1 cellular context compared by ENCODE assay signal in the genomic region with DNA sequence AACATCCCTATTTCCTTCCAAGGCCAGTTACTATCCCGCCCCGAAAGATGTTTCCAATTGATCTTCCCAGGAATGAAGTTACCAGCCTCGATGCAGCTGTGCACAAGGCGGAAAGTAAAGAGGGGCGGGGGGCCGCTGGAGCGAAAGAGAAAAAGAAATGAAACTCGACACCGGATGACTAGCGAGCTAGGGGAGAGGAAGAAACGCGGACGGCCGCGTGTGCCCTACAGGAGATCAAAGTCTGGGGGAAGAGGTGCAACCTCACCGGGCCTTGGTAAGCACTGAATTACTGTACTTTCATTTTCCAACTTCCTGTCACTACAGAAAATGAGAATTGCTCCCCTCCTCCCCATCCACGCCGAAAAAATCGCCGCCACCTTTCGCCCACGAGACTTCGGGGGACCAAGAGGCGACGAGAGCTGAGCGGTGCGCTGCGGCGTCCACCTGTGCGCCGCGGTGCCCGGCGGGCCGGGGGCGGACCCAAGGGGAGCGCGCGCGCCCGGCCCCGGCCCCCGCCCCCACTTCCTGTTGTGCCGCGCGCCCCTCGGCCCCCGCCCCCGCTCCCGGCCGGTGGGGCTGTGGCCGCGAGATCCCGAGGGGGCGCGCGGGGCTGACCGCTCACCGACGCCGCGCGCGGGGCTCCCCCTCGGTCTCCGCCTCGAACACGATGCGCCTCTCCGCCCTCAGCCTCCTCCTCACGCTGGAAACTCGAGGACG.
TF ChIP-seq lines count a peak whose summit lies in the region.

No MANE protein-coding gene starts in this region.

TF ChIP-seq in H1, 55 proteins besides CTCF, POLR2A, EP300 and RAD21:
- TF ChIP-seq PHF8 (conservative IDR thresholded peaks at IDR 0.05; ENCODE audit: low read depth, low read length): peak; percentile 90
- TF ChIP-seq RBBP5 (IDR thresholded peaks at IDR 0.05; ENCODE audit: borderline replicate concordance, low read depth, low read length): 0 out of 2 replicates have a peak, but pooled peaks have one; percentile 60
- no peak for TF ChIP-seq KDM5A (IDR thresholded peaks at IDR 0.05; ENCODE audit: low read length)
- no peak for TF ChIP-seq BCL11A (IDR thresholded peaks at IDR 0.05; ENCODE audit: low read depth in 2 of 2, low read length in 2 of 2)
- TF ChIP-seq JUN (IDR thresholded peaks at IDR 0.05; ENCODE audit: low read depth, low read length): no peak
- TF ChIP-seq CEBPB (IDR thresholded peaks at IDR 0.05; ENCODE audit: low read depth, low read length): no peak
- TF ChIP-seq BACH1 (IDR thresholded peaks at IDR 0.05; ENCODE audit: low read length): 0 out of 2 replicates have a peak, but pooled peaks have one; percentile 12
- peak in 1 of 2 experiments; percentile 39; a peak in 1 of 4 replicates for TF ChIP-seq SIN3A (conservative IDR thresholded peaks at IDR 0.05 in 1 of 2, IDR thresholded peaks at IDR 0.05 in 1 of 2; ENCODE audit: low read depth in 1 of 2, low read length in 2 of 2)
- TF ChIP-seq YY1 (IDR thresholded peaks at IDR 0.05; ENCODE audit: low read depth, low read length): no peak
- TF ChIP-seq POLR2AphosphoS5 (IDR thresholded peaks at IDR 0.05; ENCODE audit: low read depth, low read length): peak; percentile 92; the same call in 1 of the 2 replicates
- TF ChIP-seq TCF12 (IDR thresholded peaks at IDR 0.05; ENCODE audit: low read depth, low read length): 0 out of 2 replicates have a peak, but pooled peaks have one; percentile 24
- TF ChIP-seq EZH2 (IDR thresholded peaks at IDR 0.05; ENCODE audit: low read depth, low read length, severe bottlenecking): no peak
- TF ChIP-seq SP2 (IDR thresholded peaks at IDR 0.05; ENCODE audit: low read length): no peak
- no peak for TF ChIP-seq BRCA1 (IDR thresholded peaks at IDR 0.05; ENCODE audit: low read depth, low read length)
- 0 out of 2 replicates have a peak, but pooled peaks have one; percentile 19 for TF ChIP-seq SIX5 (IDR thresholded peaks at IDR 0.05; ENCODE audit: low read depth, low read length)
- no peak; the same call in 1 of the 2 replicates for TF ChIP-seq SUZ12 (IDR thresholded peaks at IDR 0.05; ENCODE audit: low read length)
- TF ChIP-seq, protein P1, sequence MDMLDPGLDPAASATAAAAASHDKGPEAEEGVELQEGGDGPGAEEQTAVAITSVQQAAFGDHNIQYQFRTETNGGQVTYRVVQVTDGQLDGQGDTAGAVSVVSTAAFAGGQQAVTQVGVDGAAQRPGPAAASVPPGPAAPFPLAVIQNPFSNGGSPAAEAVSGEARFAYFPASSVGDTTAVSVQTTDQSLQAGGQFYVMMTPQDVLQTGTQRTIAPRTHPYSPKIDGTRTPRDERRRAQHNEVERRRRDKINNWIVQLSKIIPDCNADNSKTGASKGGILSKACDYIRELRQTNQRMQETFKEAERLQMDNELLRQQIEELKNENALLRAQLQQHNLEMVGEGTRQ (IDR thresholded peaks at IDR 0.05; ENCODE audit: low read length): no peak
- TF ChIP-seq TBP (IDR thresholded peaks at IDR 0.05; ENCODE audit: low read depth, low read length): no peak
- peak; percentile 46; the same call in 1 of the 2 replicates for TF ChIP-seq CHD2 (IDR thresholded peaks at IDR 0.05; ENCODE audit: low read length)
- TF ChIP-seq SP1 (IDR thresholded peaks at IDR 0.05; ENCODE audit: low read depth, low read length): no peak
- TF ChIP-seq HDAC6 (IDR thresholded peaks at IDR 0.05; ENCODE audit: low read depth, low read length): no peak
- TF ChIP-seq KDM4A (IDR thresholded peaks at IDR 0.05; ENCODE audit: low read depth, low read length, severe bottlenecking): peak; percentile 56
- TF ChIP-seq, protein P2, sequence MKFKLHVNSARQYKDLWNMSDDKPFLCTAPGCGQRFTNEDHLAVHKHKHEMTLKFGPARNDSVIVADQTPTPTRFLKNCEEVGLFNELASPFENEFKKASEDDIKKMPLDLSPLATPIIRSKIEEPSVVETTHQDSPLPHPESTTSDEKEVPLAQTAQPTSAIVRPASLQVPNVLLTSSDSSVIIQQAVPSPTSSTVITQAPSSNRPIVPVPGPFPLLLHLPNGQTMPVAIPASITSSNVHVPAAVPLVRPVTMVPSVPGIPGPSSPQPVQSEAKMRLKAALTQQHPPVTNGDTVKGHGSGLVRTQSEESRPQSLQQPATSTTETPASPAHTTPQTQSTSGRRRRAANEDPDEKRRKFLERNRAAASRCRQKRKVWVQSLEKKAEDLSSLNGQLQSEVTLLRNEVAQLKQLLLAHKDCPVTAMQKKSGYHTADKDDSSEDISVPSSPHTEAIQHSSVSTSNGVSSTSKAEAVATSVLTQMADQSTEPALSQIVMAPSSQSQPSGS (IDR thresholded peaks at IDR 0.05; ENCODE audit: low read length): no peak; the same call in 1 of the 2 replicates
- TF ChIP-seq MAFK (IDR thresholded peaks at IDR 0.05; ENCODE audit: low read depth, low read length): no peak
- 0 out of 4 replicates have a peak, but pooled peaks of 1 of the 2 experiments have one; percentile 33 for TF ChIP-seq HDAC2 (IDR thresholded peaks at IDR 0.05; ENCODE audit: borderline replicate concordance in 1 of 2, low read depth in 2 of 2, low read length in 2 of 2)
- no peak for TF ChIP-seq TEAD4 (IDR thresholded peaks at IDR 0.05; ENCODE audit: low read depth, low read length)
- TF ChIP-seq TAF1 (IDR thresholded peaks at IDR 0.05; ENCODE audit: low read depth, low read length): peak; percentile 77
- TF ChIP-seq CHD1 (IDR thresholded peaks at IDR 0.05; ENCODE audit: low read depth, low read length): no peak
- no peak for TF ChIP-seq SP4 (IDR thresholded peaks at IDR 0.05; ENCODE audit: low read length)
- TF ChIP-seq EGR1 (IDR thresholded peaks at IDR 0.05; ENCODE audit: borderline replicate concordance, low read depth, low read length): 0 out of 2 replicates have a peak, but pooled peaks have one; percentile 9
- TF ChIP-seq SIRT6 (IDR thresholded peaks at IDR 0.05; ENCODE audit: low read length): no peak
- TF ChIP-seq NANOG (IDR thresholded peaks at IDR 0.05; ENCODE audit: insufficient read depth, low read depth, low read length, poor library complexity, severe bottlenecking): no peak
- TF ChIP-seq, protein P3, sequence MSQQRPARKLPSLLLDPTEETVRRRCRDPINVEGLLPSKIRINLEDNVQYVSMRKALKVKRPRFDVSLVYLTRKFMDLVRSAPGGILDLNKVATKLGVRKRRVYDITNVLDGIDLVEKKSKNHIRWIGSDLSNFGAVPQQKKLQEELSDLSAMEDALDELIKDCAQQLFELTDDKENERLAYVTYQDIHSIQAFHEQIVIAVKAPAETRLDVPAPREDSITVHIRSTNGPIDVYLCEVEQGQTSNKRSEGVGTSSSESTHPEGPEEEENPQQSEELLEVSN (IDR thresholded peaks at IDR 0.05): no peak
- TF ChIP-seq ASH2L (IDR thresholded peaks at IDR 0.05; ENCODE audit: low read length): peak; percentile 77
- no peak for TF ChIP-seq GTF2F1 (IDR thresholded peaks at IDR 0.05; ENCODE audit: borderline replicate concordance, low read depth, low read length)
- no peak for TF ChIP-seq FOSL1 (IDR thresholded peaks at IDR 0.05; ENCODE audit: insufficient read depth, low read depth, low read length)
- TF ChIP-seq, protein P4, sequence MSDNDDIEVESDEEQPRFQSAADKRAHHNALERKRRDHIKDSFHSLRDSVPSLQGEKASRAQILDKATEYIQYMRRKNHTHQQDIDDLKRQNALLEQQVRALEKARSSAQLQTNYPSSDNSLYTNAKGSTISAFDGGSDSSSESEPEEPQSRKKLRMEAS (IDR thresholded peaks at IDR 0.05): peak; percentile 59; the same call in 1 of the 2 replicates
- TF ChIP-seq RXRA (IDR thresholded peaks at IDR 0.05; ENCODE audit: insufficient read depth, low read depth, low read length): no peak
- TF ChIP-seq CBX8 (IDR thresholded peaks at IDR 0.05; ENCODE audit: borderline replicate concordance, low read depth, low read length): no peak
- TF ChIP-seq RFX5 (IDR thresholded peaks at IDR 0.05; ENCODE audit: borderline replicate concordance, low read depth, low read length): no peak
- TF ChIP-seq KDM1A (IDR thresholded peaks at IDR 0.05; ENCODE audit: borderline replicate concordance, low read length): peak; percentile 15; the same call in 1 of the 2 replicates
- TF ChIP-seq NRF1 (IDR thresholded peaks at IDR 0.05; ENCODE audit: low read depth, low read length): no peak
- no peak for TF ChIP-seq ZNF274 (IDR thresholded peaks at IDR 0.05; ENCODE audit: borderline replicate concordance, extremely low read depth, low read length)
- TF ChIP-seq TAF7 (optimal IDR thresholded peaks at IDR 0.05; ENCODE audit: borderline replicate concordance, low read depth, low read length): peak; percentile 61
- no peak for TF ChIP-seq GABPA (IDR thresholded peaks at IDR 0.05; ENCODE audit: borderline replicate concordance, insufficient read depth, low read length)
- TF ChIP-seq, protein P5, sequence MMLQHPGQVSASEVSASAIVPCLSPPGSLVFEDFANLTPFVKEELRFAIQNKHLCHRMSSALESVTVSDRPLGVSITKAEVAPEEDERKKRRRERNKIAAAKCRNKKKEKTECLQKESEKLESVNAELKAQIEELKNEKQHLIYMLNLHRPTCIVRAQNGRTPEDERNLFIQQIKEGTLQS (IDR thresholded peaks at IDR 0.05; ENCODE audit: insufficient read depth, low read depth, low read length): no peak
- no peak for TF ChIP-seq CBX5 (IDR thresholded peaks at IDR 0.05; ENCODE audit: low read depth, low read length)
- no peak for TF ChIP-seq CTBP2 (IDR thresholded peaks at IDR 0.05; ENCODE audit: borderline replicate concordance, insufficient read depth, insufficient read length, low read length)
- TF ChIP-seq, protein P6, sequence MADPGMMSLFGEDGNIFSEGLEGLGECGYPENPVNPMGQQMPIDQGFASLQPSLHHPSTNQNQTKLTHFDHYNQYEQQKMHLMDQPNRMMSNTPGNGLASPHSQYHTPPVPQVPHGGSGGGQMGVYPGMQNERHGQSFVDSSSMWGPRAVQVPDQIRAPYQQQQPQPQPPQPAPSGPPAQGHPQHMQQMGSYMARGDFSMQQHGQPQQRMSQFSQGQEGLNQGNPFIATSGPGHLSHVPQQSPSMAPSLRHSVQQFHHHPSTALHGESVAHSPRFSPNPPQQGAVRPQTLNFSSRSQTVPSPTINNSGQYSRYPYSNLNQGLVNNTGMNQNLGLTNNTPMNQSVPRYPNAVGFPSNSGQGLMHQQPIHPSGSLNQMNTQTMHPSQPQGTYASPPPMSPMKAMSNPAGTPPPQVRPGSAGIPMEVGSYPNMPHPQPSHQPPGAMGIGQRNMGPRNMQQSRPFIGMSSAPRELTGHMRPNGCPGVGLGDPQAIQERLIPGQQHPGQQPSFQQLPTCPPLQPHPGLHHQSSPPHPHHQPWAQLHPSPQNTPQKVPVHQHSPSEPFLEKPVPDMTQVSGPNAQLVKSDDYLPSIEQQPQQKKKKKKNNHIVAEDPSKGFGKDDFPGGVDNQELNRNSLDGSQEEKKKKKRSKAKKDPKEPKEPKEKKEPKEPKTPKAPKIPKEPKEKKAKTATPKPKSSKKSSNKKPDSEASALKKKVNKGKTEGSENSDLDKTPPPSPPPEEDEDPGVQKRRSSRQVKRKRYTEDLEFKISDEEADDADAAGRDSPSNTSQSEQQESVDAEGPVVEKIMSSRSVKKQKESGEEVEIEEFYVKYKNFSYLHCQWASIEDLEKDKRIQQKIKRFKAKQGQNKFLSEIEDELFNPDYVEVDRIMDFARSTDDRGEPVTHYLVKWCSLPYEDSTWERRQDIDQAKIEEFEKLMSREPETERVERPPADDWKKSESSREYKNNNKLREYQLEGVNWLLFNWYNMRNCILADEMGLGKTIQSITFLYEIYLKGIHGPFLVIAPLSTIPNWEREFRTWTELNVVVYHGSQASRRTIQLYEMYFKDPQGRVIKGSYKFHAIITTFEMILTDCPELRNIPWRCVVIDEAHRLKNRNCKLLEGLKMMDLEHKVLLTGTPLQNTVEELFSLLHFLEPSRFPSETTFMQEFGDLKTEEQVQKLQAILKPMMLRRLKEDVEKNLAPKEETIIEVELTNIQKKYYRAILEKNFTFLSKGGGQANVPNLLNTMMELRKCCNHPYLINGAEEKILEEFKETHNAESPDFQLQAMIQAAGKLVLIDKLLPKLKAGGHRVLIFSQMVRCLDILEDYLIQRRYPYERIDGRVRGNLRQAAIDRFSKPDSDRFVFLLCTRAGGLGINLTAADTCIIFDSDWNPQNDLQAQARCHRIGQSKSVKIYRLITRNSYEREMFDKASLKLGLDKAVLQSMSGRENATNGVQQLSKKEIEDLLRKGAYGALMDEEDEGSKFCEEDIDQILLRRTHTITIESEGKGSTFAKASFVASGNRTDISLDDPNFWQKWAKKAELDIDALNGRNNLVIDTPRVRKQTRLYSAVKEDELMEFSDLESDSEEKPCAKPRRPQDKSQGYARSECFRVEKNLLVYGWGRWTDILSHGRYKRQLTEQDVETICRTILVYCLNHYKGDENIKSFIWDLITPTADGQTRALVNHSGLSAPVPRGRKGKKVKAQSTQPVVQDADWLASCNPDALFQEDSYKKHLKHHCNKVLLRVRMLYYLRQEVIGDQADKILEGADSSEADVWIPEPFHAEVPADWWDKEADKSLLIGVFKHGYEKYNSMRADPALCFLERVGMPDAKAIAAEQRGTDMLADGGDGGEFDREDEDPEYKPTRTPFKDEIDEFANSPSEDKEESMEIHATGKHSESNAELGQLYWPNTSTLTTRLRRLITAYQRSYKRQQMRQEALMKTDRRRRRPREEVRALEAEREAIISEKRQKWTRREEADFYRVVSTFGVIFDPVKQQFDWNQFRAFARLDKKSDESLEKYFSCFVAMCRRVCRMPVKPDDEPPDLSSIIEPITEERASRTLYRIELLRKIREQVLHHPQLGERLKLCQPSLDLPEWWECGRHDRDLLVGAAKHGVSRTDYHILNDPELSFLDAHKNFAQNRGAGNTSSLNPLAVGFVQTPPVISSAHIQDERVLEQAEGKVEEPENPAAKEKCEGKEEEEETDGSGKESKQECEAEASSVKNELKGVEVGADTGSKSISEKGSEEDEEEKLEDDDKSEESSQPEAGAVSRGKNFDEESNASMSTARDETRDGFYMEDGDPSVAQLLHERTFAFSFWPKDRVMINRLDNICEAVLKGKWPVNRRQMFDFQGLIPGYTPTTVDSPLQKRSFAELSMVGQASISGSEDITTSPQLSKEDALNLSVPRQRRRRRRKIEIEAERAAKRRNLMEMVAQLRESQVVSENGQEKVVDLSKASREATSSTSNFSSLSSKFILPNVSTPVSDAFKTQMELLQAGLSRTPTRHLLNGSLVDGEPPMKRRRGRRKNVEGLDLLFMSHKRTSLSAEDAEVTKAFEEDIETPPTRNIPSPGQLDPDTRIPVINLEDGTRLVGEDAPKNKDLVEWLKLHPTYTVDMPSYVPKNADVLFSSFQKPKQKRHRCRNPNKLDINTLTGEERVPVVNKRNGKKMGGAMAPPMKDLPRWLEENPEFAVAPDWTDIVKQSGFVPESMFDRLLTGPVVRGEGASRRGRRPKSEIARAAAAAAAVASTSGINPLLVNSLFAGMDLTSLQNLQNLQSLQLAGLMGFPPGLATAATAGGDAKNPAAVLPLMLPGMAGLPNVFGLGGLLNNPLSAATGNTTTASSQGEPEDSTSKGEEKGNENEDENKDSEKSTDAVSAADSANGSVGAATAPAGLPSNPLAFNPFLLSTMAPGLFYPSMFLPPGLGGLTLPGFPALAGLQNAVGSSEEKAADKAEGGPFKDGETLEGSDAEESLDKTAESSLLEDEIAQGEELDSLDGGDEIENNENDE (IDR thresholded peaks at IDR 0.05; ENCODE audit: insufficient replicate concordance, low read length): no peak
- TF ChIP-seq POU5F1 (IDR thresholded peaks at IDR 0.05; ENCODE audit: low read depth, low read length): no peak
- 0 out of 2 replicates have a peak, but pooled peaks have one; percentile 31 for TF ChIP-seq JUND (IDR thresholded peaks at IDR 0.05; ENCODE audit: low read length)
- TF ChIP-seq RNF2 (IDR thresholded peaks at IDR 0.05; ENCODE audit: borderline replicate concordance, low read depth, low read length, missing control alignments, poor library complexity, severe bottlenecking): no peak
- no peak for TF ChIP-seq CREB1 (IDR thresholded peaks at IDR 0.05)
- no peak for TF ChIP-seq SRF (IDR thresholded peaks at IDR 0.05; ENCODE audit: low read depth, low read length)
- no peak for TF ChIP-seq SAP30 (IDR thresholded peaks at IDR 0.05; ENCODE audit: insufficient read depth, insufficient replicate concordance, low read length)
